33 cellular contexts compared by ENCODE assay signal in the genomic region with DNA sequence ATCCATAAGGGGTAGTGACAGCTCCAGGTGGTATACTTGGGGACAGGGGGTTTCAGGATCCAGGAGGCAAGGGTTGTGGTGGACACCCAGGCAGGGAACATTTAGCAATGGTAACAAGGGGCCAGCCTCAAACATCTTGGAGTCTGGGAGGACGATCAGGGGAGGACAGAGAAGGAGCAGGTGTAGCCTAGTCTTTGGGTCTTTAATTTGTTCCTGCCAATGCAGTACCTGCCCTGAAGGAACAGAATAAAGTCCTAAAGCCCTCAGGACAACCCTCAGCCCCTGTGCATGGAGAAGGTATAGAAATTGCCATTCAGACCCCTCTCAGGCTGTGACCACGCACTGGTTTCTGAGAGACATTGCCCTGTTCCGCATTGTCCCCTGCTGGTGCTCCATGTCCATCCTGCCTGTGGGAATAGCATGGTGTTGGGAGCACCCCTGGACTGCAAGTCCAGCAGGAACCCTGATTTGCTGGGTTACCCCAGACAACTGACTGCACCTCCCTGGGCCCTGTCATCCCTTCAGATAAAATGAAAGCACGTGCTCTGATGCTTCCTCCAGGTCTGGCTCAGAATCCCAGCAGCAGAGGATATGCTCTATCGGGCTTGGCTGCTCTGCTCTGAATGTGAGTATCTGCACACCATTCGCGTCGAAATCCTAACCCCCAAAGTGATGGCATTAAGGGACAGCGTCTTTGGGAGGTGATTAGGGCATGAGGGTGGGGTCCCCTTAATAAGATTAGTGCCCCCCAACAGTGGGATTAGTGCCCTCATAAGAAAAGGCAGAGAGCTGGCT. TPM values are rescaled to one million over a fixed set of nuclear protein-coding genes. Genes with fewer than 3 reads are reported as not detected.
"Had no signal": no experiment of that assay in that cellular context is flagged by ENCODE, and none has a peak within 500 bp of the region (broad histone marks: within the 10 kb centered on the region; RNA-seq: fewer than 3 reads in every experiment).

No MANE protein-coding gene starts in this region.

- H3K36me3 ChIP-seq: ascending aorta, SJCRH30 had no signal

- DNase-seq: activated CD4-positive, alpha-beta memory T cell treated with anti-CD3 and anti-CD28 coated beads for 36 hours; activated CD4-positive, alpha-beta T cell treated with anti-CD3 and anti-CD28 coated beads for 36 hours; activated CD4-positive, alpha-beta T cell treated with anti-CD3 and anti-CD28 coated beads, Interleukin-2, amount 50 U/mL, for 1 hour; activated effector memory CD4-positive, alpha-beta T cell treated with anti-CD3 and anti-CD28 coated beads, Interleukin-2, amount 50 U/mL, for 16 hours; activated naive CD4-positive, alpha-beta T cell treated with Interleukin-2 at 50 U/mL for 16 hours; activated naive CD8-positive, alpha-beta T cell treated with anti-CD3 and anti-CD28 coated beads, Interleukin-2, amount 10 ng/mL, durations not matched to agents 7 days and 5 days; activated T-cell treated with anti-CD3 and anti-CD28 coated beads, Interleukin-2, amount 50 U/mL, for 1 hour; activated T-cell treated with anti-CD3 and anti-CD28 coated beads, Interleukin-2, amount 50 U/mL, for 72 hours; amygdala; Karpas-422; KBM-7; NCI-H1105; NCI-H1417 treated with DMSO at 0.1 percent for 48 hours; NCI-H187 treated with DMSO at 0.1 percent for 48 hours; NCI-H2081; NCI-H226; NCI-H446 treated with DMSO at 0.1 percent for 48 hours; NCI-H524 treated with DMSO at 0.1 percent for 48 hours; SHP77; SJCRH30 had no signal

- H3K27me3 ChIP-seq: ascending aorta had no signal

- H3K27ac Mint-ChIP-seq: activated CD4-positive, alpha-beta memory T cell treated with anti-CD3 and anti-CD28 coated beads for 36 hours; activated CD4-positive, alpha-beta T cell treated with anti-CD3 and anti-CD28 coated beads for 36 hours; activated naive CD4-positive, alpha-beta T cell treated with anti-CD3 and anti-CD28 coated beads, Interleukin-2, amount 50 U/mL, for 24 hours; activated naive CD8-positive, alpha-beta T cell treated with anti-CD3 and anti-CD28 coated beads, Interleukin-2, amount 10 ng/mL, durations not matched to agents 7 days and 5 days; activated T-cell treated with anti-CD3 and anti-CD28 coated beads, Interleukin-2, amount 50 U/mL, for 72 hours; activated T-helper 17 cell treated with anti-CD3 and anti-CD28 coated beads, Interleukin-2, amount 50 U/mL, for 72 hours; T-helper 2 cell treated with Interferon-gamma antibody and Interleukin-4, amounts not matched to agents 5 μg/mL and 100 μg/mL, for 36 hours; WTC11 had no signal

- H3K4me3 ChIP-seq: ascending aorta, SJCRH30, SK-N-MC had no signal

- H3K36me3 Mint-ChIP-seq: activated CD4-positive, alpha-beta memory T cell treated with anti-CD3 and anti-CD28 coated beads for 36 hours; activated naive CD4-positive, alpha-beta T cell treated with anti-CD3 and anti-CD28 coated beads, Interleukin-2, amount 50 U/mL, for 24 hours; activated naive CD8-positive, alpha-beta T cell treated with anti-CD3 and anti-CD28 coated beads, Interleukin-2, amount 10 ng/mL, durations not matched to agents 7 days and 5 days; IgD-negative memory B cell; WTC11 had no signal

- H3K4me1 Mint-ChIP-seq: activated CD4-positive, alpha-beta T cell treated with anti-CD3 and anti-CD28 coated beads for 36 hours; activated naive CD4-positive, alpha-beta T cell treated with anti-CD3 and anti-CD28 coated beads, Interleukin-2, amount 50 U/mL, for 24 hours; activated naive CD8-positive, alpha-beta T cell treated with anti-CD3 and anti-CD28 coated beads, Interleukin-2, amount 10 ng/mL, durations not matched to agents 7 days and 5 days; activated T-helper 17 cell treated with anti-CD3 and anti-CD28 coated beads, Interleukin-2, amount 50 U/mL, for 72 hours; IgD-negative memory B cell; WTC11 had no signal

- H3K9me3 Mint-ChIP-seq: activated CD4-positive, alpha-beta memory T cell treated with anti-CD3 and anti-CD28 coated beads for 36 hours; activated naive CD4-positive, alpha-beta T cell treated with anti-CD3 and anti-CD28 coated beads, Interleukin-2, amount 50 U/mL, for 24 hours; activated naive CD8-positive, alpha-beta T cell treated with anti-CD3 and anti-CD28 coated beads, Interleukin-2, amount 10 ng/mL, durations not matched to agents 7 days and 5 days; activated T-cell treated with anti-CD3 and anti-CD28 coated beads, Interleukin-2, amount 50 U/mL, for 72 hours; activated T-helper 17 cell treated with anti-CD3 and anti-CD28 coated beads, Interleukin-2, amount 50 U/mL, for 72 hours; IgD-negative memory B cell; T-helper 2 cell treated with Interferon-gamma antibody and Interleukin-4, amounts not matched to agents 5 μg/mL and 100 μg/mL, for 36 hours; WTC11 had no signal

- H3K27me3 Mint-ChIP-seq: activated CD4-positive, alpha-beta memory T cell treated with anti-CD3 and anti-CD28 coated beads for 36 hours; activated CD4-positive, alpha-beta T cell treated with anti-CD3 and anti-CD28 coated beads for 36 hours; activated naive CD4-positive, alpha-beta T cell treated with anti-CD3 and anti-CD28 coated beads, Interleukin-2, amount 50 U/mL, for 24 hours had no signal

- H3K4me1 ChIP-seq: ascending aorta, SJCRH30 had no signal

- H3K9me3 ChIP-seq: ascending aorta, SJCRH30 had no signal

- H3K27ac ChIP-seq: ascending aorta, SJCRH30, SK-N-MC had no signal

- ATAC-seq: activated CD4-positive, alpha-beta T cell treated with anti-CD3 and anti-CD28 coated beads for 36 hours; activated CD4-positive, CD25-positive, alpha-beta regulatory T cell treated with anti-CD3 and anti-CD28 coated beads, Interleukin-2, amount 50 U/mL, for 24 hours; activated T-cell treated with anti-CD3 and anti-CD28 coated beads, Interleukin-2, amount 50 U/mL, for 72 hours; activated T-helper 17 cell treated with anti-CD3 and anti-CD28 coated beads, Interleukin-2, amount 50 U/mL, for 72 hours; Panc1; WTC11 had no signal

- H3K4me3 Mint-ChIP-seq: activated CD4-positive, alpha-beta memory T cell treated with anti-CD3 and anti-CD28 coated beads for 36 hours; activated CD4-positive, alpha-beta T cell treated with anti-CD3 and anti-CD28 coated beads for 36 hours; activated naive CD4-positive, alpha-beta T cell treated with anti-CD3 and anti-CD28 coated beads, Interleukin-2, amount 50 U/mL, for 24 hours; activated naive CD8-positive, alpha-beta T cell treated with anti-CD3 and anti-CD28 coated beads, Interleukin-2, amount 10 ng/mL, durations not matched to agents 7 days and 5 days; activated T-cell treated with anti-CD3 and anti-CD28 coated beads, Interleukin-2, amount 50 U/mL, for 72 hours; activated T-helper 17 cell treated with anti-CD3 and anti-CD28 coated beads, Interleukin-2, amount 50 U/mL, for 72 hours; IgD-negative memory B cell; T-helper 2 cell treated with Interferon-gamma antibody and Interleukin-4, amounts not matched to agents 5 μg/mL and 100 μg/mL, for 36 hours; WTC11 had no signal

- FAIRE-seq: TTC549 had no signal

RNA-seq across cellular contexts. Expression of gene DDC, which starts 24.2 kb away (rescaled TPM):
- total RNA-seq: activated CD4-positive, alpha-beta memory T cell treated with anti-CD3 and anti-CD28 coated beads for 36 hours; activated naive CD8-positive, alpha-beta T cell treated with anti-CD3 and anti-CD28 coated beads, Interleukin-2, amount 10 ng/mL, durations not matched to agents 7 days and 5 days; activated T-cell treated with anti-CD3 and anti-CD28 coated beads, Interleukin-2, amount 50 U/mL, for 72 hours; activated T-helper 17 cell treated with anti-CD3 and anti-CD28 coated beads, Interleukin-2, amount 50 U/mL, for 72 hours; ascending aorta; cardiac septum; RPMI7951; SJCRH30; T-helper 1 cell treated with Interleukin-12 subunit alpha and Interleukin-12 subunit beta and Interleukin-4 antibody, amounts not matched to agents 30 ng/mL and 1 ng/mL, for 36 hours; WTC11 had no signal
- polyA plus RNA-seq: IgD-negative memory B cell had no signal
